Comparison of ENCODE assay signal across 1 cellular context in the genomic region with DNA sequence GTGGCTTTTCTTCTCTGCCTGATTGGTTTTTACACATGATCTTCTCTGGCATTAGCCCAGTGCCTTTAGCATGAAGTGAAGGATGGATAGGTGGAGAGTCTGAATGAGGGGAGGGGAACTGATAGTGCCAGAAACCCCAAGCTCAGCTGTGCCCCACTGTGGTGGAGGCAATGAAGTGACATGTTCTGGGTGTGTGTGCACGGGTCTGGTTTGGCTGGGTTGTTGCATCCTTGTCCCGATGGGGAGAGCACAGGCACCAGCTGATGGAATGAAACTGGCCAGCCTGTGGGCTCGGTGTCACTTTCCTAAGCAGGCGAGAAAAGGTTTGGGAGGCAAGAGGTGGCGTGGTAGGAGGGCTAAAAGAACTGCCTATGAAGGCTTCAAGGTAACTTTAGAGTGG.
TF ChIP-seq lines count a peak whose summit lies in the region.

No MANE protein-coding gene starts in this region.

TF ChIP-seq in H1, 55 proteins besides CTCF, POLR2A, EP300 and RAD21:
- TF ChIP-seq RFX5 (IDR thresholded peaks at IDR 0.05; ENCODE audit: borderline replicate concordance, low read depth, low read length) (no peak), RBBP5 (IDR thresholded peaks at IDR 0.05; ENCODE audit: borderline replicate concordance, low read depth, low read length) (no peak), TBP (IDR thresholded peaks at IDR 0.05; ENCODE audit: low read depth, low read length) (no peak), SRF (IDR thresholded peaks at IDR 0.05; ENCODE audit: low read depth, low read length) (no peak), SP4 (IDR thresholded peaks at IDR 0.05; ENCODE audit: low read length) (no peak), TAF7 (optimal IDR thresholded peaks at IDR 0.05; ENCODE audit: borderline replicate concordance, low read depth, low read length) (no peak), TAF1 (IDR thresholded peaks at IDR 0.05; ENCODE audit: low read depth, low read length) (no peak), KDM4A (IDR thresholded peaks at IDR 0.05; ENCODE audit: low read depth, low read length, severe bottlenecking) (no peak), GABPA (IDR thresholded peaks at IDR 0.05; ENCODE audit: borderline replicate concordance, insufficient read depth, low read length) (no peak), HDAC2 (IDR thresholded peaks at IDR 0.05; ENCODE audit: borderline replicate concordance in 1 of 2, low read depth in 2 of 2, low read length in 2 of 2) (no peak), JUND (IDR thresholded peaks at IDR 0.05; ENCODE audit: low read length) (no peak)
